25 cellular contexts compared by ENCODE assay signal in genomic region chr19:37845932-37846331, GRCh38.
A peak's percentile ranks its signal among the peaks of the same experiment; 100 is the strongest.
DNase-seq lines count a peak whose midpoint lies in the region; ATAC-seq, FAIRE-seq and TF ChIP-seq lines count a peak whose summit lies in the region.
"Had no signal": no experiment of that assay in that cellular context is flagged by ENCODE, and none has a peak within 500 bp of the region (broad histone marks: within the 10 kb centered on the region; RNA-seq: fewer than 3 reads in every experiment).

No MANE protein-coding gene starts in this region.

- no peaks in the 10 kb centered on the region for H4K20me1 ChIP-seq in astrocyte (ENCODE audit: insufficient read depth, low read length)

- peaks cover 58% of the 10 kb centered on the region for H3K9me3 ChIP-seq in A549
- peaks cover 10% of the 10 kb centered on the region for H3K9me3 ChIP-seq in HEK293 (ENCODE audit: control insufficient read depth, insufficient read depth, low read depth, low read length)
- no peaks in the 10 kb centered on the region for H3K9me3 ChIP-seq in astrocyte (ENCODE audit: insufficient read depth, low read depth, low read length)

- POLR2A ChIA-PET in A549 (lab: Yijun Ruan, JAX) (no interaction called here), HEK293 (lab: Yijun Ruan, JAX) (interaction anchor here (0.5 kb wide), 1 partner anchor 36 kb away, joined by 3 read pairs; no protein-coding TSS in a partner anchor)

- H3K27me3 Mint-ChIP-seq in astrocyte (ENCODE audit: low read depth, unreplicated experiment) (no peaks in the 10 kb centered on the region), natural killer cell (ENCODE audit: low read depth in 2 of 2) (peaks cover 0 to 3% of the 10 kb centered on the region in 2 donors)

- no peak overlapping the region for H3K4me3 Mint-ChIP-seq in astrocyte (ENCODE audit: unreplicated experiment)
- no peak overlapping the region for H3K4me3 Mint-ChIP-seq in natural killer cell
- H3K4me3 Mint-ChIP-seq: CD8-positive, alpha-beta memory T cell had no signal

- H3K9me3 Mint-ChIP-seq in astrocyte (ENCODE audit: unreplicated experiment) (peaks cover 8% of the 10 kb centered on the region), natural killer cell (no peaks in the 10 kb centered on the region)

- FAIRE-seq in A549 (lab: Jason Lieb, UNC) (peak; percentile 43), astrocyte (lab: Jason Lieb, UNC) (no peak), HTR-8/SVneo (lab: Jason Lieb, UNC) (no peak)

- WGBS in A549 (ENCODE audit: missing lambda C conversion rate): 3% methylated on average over 2 of the region's 2 CpGs

- H3K79me2 ChIP-seq in astrocyte (ENCODE audit: insufficient read depth, low read length): no peaks in the 10 kb centered on the region

- H3K27ac ChIP-seq in A549 (no peak overlapping the region), HEK293 (ENCODE audit: extremely low read depth, low read depth, low read length) (no peak overlapping the region), astrocyte (ENCODE audit: low read depth, low read length) (no peak overlapping the region)
- H3K27ac ChIP-seq: 22Rv1, C4-2B, SJCRH30 had no signal

- no peaks in the 10 kb centered on the region for H3K27me3 ChIP-seq in astrocyte (ENCODE audit: insufficient read depth, low read length)
- H3K27me3 ChIP-seq: SJCRH30 had no signal

- H3K4me1 Mint-ChIP-seq in astrocyte (ENCODE audit: low read depth, unreplicated experiment) (peaks cover 8% of the 10 kb centered on the region), natural killer cell (no peaks in the 10 kb centered on the region)
- H3K4me1 Mint-ChIP-seq: CD8-positive, alpha-beta memory T cell had no signal

- intact Hi-C loops in natural killer cell (cut with micrococcal nuclease): no loop called here

- TF ChIP-seq RAD21 in A549 (conservative IDR thresholded peaks at IDR 0.05 in 1 of 2, IDR thresholded peaks at IDR 0.05 in 1 of 2): no peak

- H3K4me1 ChIP-seq in A549: no peaks in the 10 kb centered on the region
- H3K4me1 ChIP-seq in HEK293 (ENCODE audit: control insufficient read depth, insufficient read depth, low read length): no peaks in the 10 kb centered on the region
- no peaks in the 10 kb centered on the region for H3K4me1 ChIP-seq in astrocyte (ENCODE audit: insufficient read depth, low read length)
- H3K4me1 ChIP-seq: SJCRH30 had no signal

- ATAC-seq in A549: no peak
- ATAC-seq in natural killer cell: no peak
- ATAC-seq: Panc1 had no signal

- TF ChIP-seq CTCF in A549 (IDR thresholded peaks at IDR 0.05) (no peak), HEK293 (tag by site-specific recombination; IDR thresholded peaks at IDR 0.05) (no peak), astrocyte (IDR thresholded peaks at IDR 0.05; ENCODE audit: insufficient read depth, low read depth, low read length) (no peak), natural killer cell (IDR thresholded peaks at IDR 0.05) (no peak)

- H3K9ac ChIP-seq in astrocyte (ENCODE audit: low read length): no peak overlapping the region

- no peaks in the 10 kb centered on the region for H3K36me3 Mint-ChIP-seq in astrocyte (ENCODE audit: low read depth, unreplicated experiment)
- no peaks in the 10 kb centered on the region for H3K36me3 Mint-ChIP-seq in natural killer cell
- H3K36me3 Mint-ChIP-seq: CD8-positive, alpha-beta memory T cell had no signal

- TF ChIP-seq POLR2A in A549 (IDR thresholded peaks at IDR 0.05; ENCODE audit: low read length): no peak

- H3K4me3 ChIP-seq in A549: no peak overlapping the region
- no peak overlapping the region for H3K4me3 ChIP-seq in HEK293 (ENCODE audit: low read depth, low read length)
- no peak overlapping the region for H3K4me3 ChIP-seq in astrocyte (ENCODE audit: insufficient read depth, low read depth, low read length)
- H3K4me3 ChIP-seq: SJCRH30 had no signal

- H3K27ac Mint-ChIP-seq in astrocyte (ENCODE audit: unreplicated experiment): no peak overlapping the region
- H3K27ac Mint-ChIP-seq in natural killer cell: no peak overlapping the region
- H3K27ac Mint-ChIP-seq: CD8-positive, alpha-beta memory T cell had no signal

- H2AFZ ChIP-seq in astrocyte (ENCODE audit: low read depth, low read length): no peak overlapping the region

- no peak for DNase-seq in A549 (ENCODE audit: low read depth in 1 of 2, low spot score in 1 of 2)
- peak; percentile 56 for DNase-seq in astrocyte (ENCODE audit: low read depth)
- DNase-seq in fibroblast of peridontal ligament (ENCODE audit: extremely low read depth): peak; percentile 1
- no peak for DNase-seq in occipital lobe (lab: John Stamatoyannopoulos, UW)
- DNase-seq in natural killer cell: no peak
- DNase-seq in T-helper 2 cell: no peak
- DNase-seq in HTR-8/SVneo (ENCODE audit: insufficient read length, low spot score): no peak
- DNase-seq: Calu3; CD8-positive, alpha-beta memory T cell; DMS153; GF-D8; H7; KBM-7; NCI-H1105; NCI-H146; NCI-H2029; NCI-H2227 treated with DMSO at 0.1 percent for 48 hours; NCI-H510A treated with DMSO at 0.1 percent for 48 hours; NCI-H774; NK-92 treated with Interleukin-12 subunit alpha and Interleukin-12 subunit beta, amount 100 ng/mL, for 24 hours; SJCRH30 had no signal

- H3K36me3 ChIP-seq in HEK293 (ENCODE audit: control insufficient read depth in 2 of 2, insufficient read depth in 1 of 2, low read length in 2 of 2) (no peaks in the 10 kb centered on the region; a peak in 1 of 3 replicates), astrocyte (ENCODE audit: insufficient read depth, low read length) (no peaks in the 10 kb centered on the region)
- H3K36me3 ChIP-seq: SJCRH30 had no signal

- H3K4me2 ChIP-seq in A549: no peak overlapping the region
- H3K4me2 ChIP-seq in astrocyte (ENCODE audit: low read length): no peak overlapping the region

- TF ChIP-seq EP300 in A549 (IDR thresholded peaks at IDR 0.05): no peak

- CTCF ChIA-PET in A549 (lab: Yijun Ruan, JAX) (interaction anchor here (0.6 to 1.3 kb wide), 2 partner anchors 12 to 395 kb away, joined by 4 to 5 read pairs; no protein-coding TSS in a partner anchor), HEK293 (lab: Yijun Ruan, JAX) (interaction anchor here (0.6 to 1.2 kb wide), 5 partner anchors 30 to 815 kb away, joined by 3 to 4 read pairs (median 3); no protein-coding TSS in a partner anchor)

TF ChIP-seq in A549, 52 proteins besides CTCF, POLR2A, EP300 and RAD21:
- TF ChIP-seq CEBPB (IDR thresholded peaks at IDR 0.05) (no peak), ESRRA (IDR thresholded peaks at IDR 0.05; ENCODE audit: borderline replicate concordance, low read length) (no peak), CBX8 (IDR thresholded peaks at IDR 0.05) (no peak), BCL3 (IDR thresholded peaks at IDR 0.05) (no peak)

TF ChIP-seq in HEK293, 187 proteins besides CTCF, POLR2A, EP300 and RAD21:
- TF ChIP-seq ZNF157 (tag by site-specific recombination; IDR thresholded peaks at IDR 0.05): no peak
- peak; percentile 47; the same call in 1 of the 2 replicates for TF ChIP-seq SCRT2 (tag by site-specific recombination; IDR thresholded peaks at IDR 0.05)
- TF ChIP-seq SP2 (tag by site-specific recombination; IDR thresholded peaks at IDR 0.05): no peak

Comparison
In these comparisons a context has a peak if more than half of its experiments do, and no peak if none do; other contexts are left out.
1. DNase-seq: peak in astrocyte (single experiment) and fibroblast of peridontal ligament (single experiment); none in A549 (0 of 2), occipital lobe (single experiment), natural killer cell (single experiment), T-helper 2 cell (0 of 5) and HTR-8/SVneo (single experiment).